7 cellular contexts compared by ENCODE assay signal in the genomic region with DNA sequence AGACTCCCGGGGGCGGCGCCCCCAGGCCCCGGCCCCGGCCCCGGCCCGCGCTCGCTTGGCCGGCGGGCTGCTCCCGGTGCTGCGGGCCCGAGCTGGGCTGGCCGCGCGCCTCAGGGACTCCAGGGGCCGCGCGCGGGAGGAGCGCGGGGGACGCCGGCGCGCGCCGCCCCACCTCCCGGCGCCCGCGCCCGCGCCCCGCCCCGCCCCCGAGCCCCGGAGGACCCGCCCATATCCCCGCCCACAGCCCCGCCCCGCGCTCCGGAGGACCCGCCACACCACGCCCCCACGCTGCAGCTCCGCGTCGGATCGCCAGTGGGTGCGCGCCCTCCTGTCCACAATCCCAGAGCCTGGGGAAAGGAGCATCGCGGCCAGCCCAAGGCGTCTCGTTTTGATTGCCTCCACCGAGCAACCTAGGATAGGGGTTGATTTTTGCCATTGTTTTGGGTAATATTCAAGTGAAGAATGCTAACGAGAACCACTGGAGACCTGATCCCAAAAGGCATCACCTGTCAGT. TPM values are rescaled to one million over a fixed set of nuclear protein-coding genes. Genes with fewer than 3 reads are reported as not detected.
DNase-seq lines count a peak whose midpoint lies in the region; ATAC-seq lines count a peak whose summit lies in the region.

A gene with protein sequence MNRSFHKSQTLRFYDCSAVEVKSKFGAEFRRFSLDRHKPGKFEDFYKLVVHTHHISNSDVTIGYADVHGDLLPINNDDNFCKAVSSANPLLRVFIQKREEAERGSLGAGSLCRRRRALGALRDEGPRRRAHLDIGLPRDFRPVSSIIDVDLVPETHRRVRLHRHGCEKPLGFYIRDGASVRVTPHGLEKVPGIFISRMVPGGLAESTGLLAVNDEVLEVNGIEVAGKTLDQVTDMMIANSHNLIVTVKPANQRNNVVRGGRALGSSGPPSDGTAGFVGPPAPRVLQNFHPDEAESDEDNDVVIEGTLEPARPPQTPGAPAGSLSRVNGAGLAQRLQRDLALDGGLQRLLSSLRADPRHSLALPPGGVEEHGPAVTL (minus strand): TSS at position 112 of the 514 bp plus-strand sequence. CDS start 166 bp downstream, outside the sequence.

- peak; percentile 44 for ATAC-seq in GM18517 (IDR thresholded peaks at IDR 0.05; ENCODE audit: unreplicated experiment)
- peak; percentile 63 for ATAC-seq in HG03103 (IDR thresholded peaks at IDR 0.05; ENCODE audit: low read depth, unreplicated experiment)

- WGBS in mesendoderm (ENCODE audit: extremely low coverage, insufficient coverage, low lambda C conversion rate), result no CpG with 5 or more reads among the region's 60 CpGs

- H2BK120ac ChIP-seq in mesendoderm (ENCODE audit: low read depth, low read length), result no peak within 1 kb of the TSS

- peak within 1 kb of the TSS; percentile 84 for H3K4ac ChIP-seq in mesendoderm (ENCODE audit: low read depth, low read length)

- peak; percentile 36 for DNase-seq in NCI-H510A treated with DMSO at 0.1 percent for 48 hours (lab: John Stamatoyannopoulos, UW)
- DNase-seq in activated CD8-positive, alpha-beta memory T cell treated with anti-CD3 and anti-CD28 coated beads for 1 hour (ENCODE audit: extremely low read depth in 1 of 2, low read depth in 1 of 2), result peak; percentile 16 to 54
- peak; percentile 56 for DNase-seq in mesendoderm
- DNase-seq in stimulated activated CD8-positive, alpha-beta memory T cell treated with anti-CD3 and anti-CD28 coated beads, Interleukin-12 subunit alpha, Interleukin-12 subunit beta, amount 100 ng/mL, for 1 hour (ENCODE audit: low read depth), result peak; percentile 45

- H3K79me1 ChIP-seq in mesendoderm (ENCODE audit: low read length), result peaks cover 2% of the 10 kb centered on the region

- no peaks in the 10 kb centered on the region for H3K4me1 ChIP-seq in endocrine pancreas (ENCODE audit: control insufficient read depth, insufficient read depth, low read length)
- H3K4me1 ChIP-seq in mesendoderm (ENCODE audit: control insufficient read depth, low read depth, low read length), result no peaks in the 10 kb centered on the region

- H3K4me3 ChIP-seq in endocrine pancreas (ENCODE audit: control insufficient read depth, insufficient read depth, low read length), result peak within 1 kb of the TSS; percentile 23
- peak within 1 kb of the TSS; percentile 31 for H3K4me3 ChIP-seq in mesendoderm (ENCODE audit: low read length)

- H3K18ac ChIP-seq in mesendoderm (ENCODE audit: low read length), result peak within 1 kb of the TSS; percentile 91

- H3K4me2 ChIP-seq in mesendoderm (ENCODE audit: low read length), result peak within 1 kb of the TSS; percentile 74

- H3K36me3 ChIP-seq in endocrine pancreas (ENCODE audit: control insufficient read depth, insufficient read depth, low read length), result no peaks in the 10 kb centered on the region
- no peaks in the 10 kb centered on the region for H3K36me3 ChIP-seq in mesendoderm (ENCODE audit: control insufficient read depth, insufficient read depth, low read length)

- H3K56ac ChIP-seq in mesendoderm (ENCODE audit: low read length), result peak within 1 kb of the TSS; percentile 76

- H3K23ac ChIP-seq in mesendoderm (ENCODE audit: low read length), result no peak within 1 kb of the TSS

- H3K79me2 ChIP-seq in mesendoderm (ENCODE audit: control insufficient read depth, insufficient read depth, low read length), result no peaks in the 10 kb centered on the region

- no peak within 1 kb of the TSS for H2AK5ac ChIP-seq in mesendoderm (ENCODE audit: low read length)

- no peak within 1 kb of the TSS for H3K27ac ChIP-seq in mesendoderm (ENCODE audit: low read depth, low read length)

- H4K8ac ChIP-seq in mesendoderm (ENCODE audit: low read depth, low read length), result no peak within 1 kb of the TSS

- H2BK15ac ChIP-seq in mesendoderm (replicated peaks; ENCODE audit: low read depth), result no peak within 1 kb of the TSS

- no peaks in the 10 kb centered on the region for H3K27me3 ChIP-seq in endocrine pancreas (ENCODE audit: control insufficient read depth, insufficient read depth, low read length)
- H3K27me3 ChIP-seq in mesendoderm (ENCODE audit: insufficient read depth, low read length, poor library complexity), result no peaks in the 10 kb centered on the region

- no peak within 1 kb of the TSS for H4K5ac ChIP-seq in mesendoderm (ENCODE audit: low read length)

- peak within 1 kb of the TSS; percentile 36 for H3K9ac ChIP-seq in endocrine pancreas (ENCODE audit: control insufficient read depth, insufficient read depth, low read length)
- peak within 1 kb of the TSS; percentile 82 for H3K9ac ChIP-seq in mesendoderm (ENCODE audit: low read length)

- no peak within 1 kb of the TSS for H2BK5ac ChIP-seq in mesendoderm (ENCODE audit: low read length)

- no peaks in the 10 kb centered on the region for H3K9me3 ChIP-seq in endocrine pancreas (ENCODE audit: control insufficient read depth, low read length)

RNA-seq across cellular contexts. Expression of the gene that starts here (rescaled TPM):
- 8.3 TPM for polyA plus RNA-seq in mesendoderm (2013, experiment 1 of 2)
- 8.5 TPM for polyA plus RNA-seq in mesendoderm (2013, experiment 2 of 2)
